In the genomic region with DNA sequence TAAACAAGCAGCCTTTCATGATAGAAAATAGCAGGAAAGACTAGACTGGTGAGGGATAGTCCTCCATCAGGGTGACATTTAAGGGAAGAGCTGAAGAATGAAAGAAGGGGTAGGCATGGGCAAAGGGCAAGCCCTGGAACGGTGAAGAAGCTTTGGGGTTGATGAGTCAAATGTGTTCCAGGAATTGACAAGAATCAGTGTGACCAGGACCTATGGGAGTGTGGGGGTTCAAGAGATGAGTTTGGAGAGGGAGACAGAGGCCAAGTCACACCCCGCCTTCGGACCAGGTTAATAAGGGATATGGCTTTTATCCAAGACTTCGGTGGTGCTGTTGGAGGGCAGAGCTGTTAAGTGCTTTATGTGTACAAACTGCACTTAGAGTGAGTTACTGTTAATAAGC, we compare ENCODE assay signal across 8 cellular contexts. TPM values are rescaled to one million over a fixed set of nuclear protein-coding genes. Genes with fewer than 3 reads are reported as not detected.
A peak's percentile ranks its signal among the peaks of the same experiment; 100 is the strongest.
DNase-seq lines count a peak whose midpoint lies in the region; TF ChIP-seq lines count a peak whose summit lies in the region.

No MANE protein-coding gene starts in this region.

- H3K9me3 ChIP-seq in SJCRH30 (replicated peaks) (no peaks in the 10 kb centered on the region), fibroblast of lung (ENCODE audit: control insufficient read depth, insufficient read depth, low read depth, low read length) (no peaks in the 10 kb centered on the region)

- H3K27ac ChIP-seq in SJCRH30 (no peak overlapping the region; the same call in 1 of the 2 replicates), fibroblast of lung (ENCODE audit: insufficient read depth, low read length) (peak overlapping the region; percentile 96), rectal smooth muscle tissue (ENCODE audit: low read depth, low read length) (no peak overlapping the region)

- POLR2A ChIA-PET in GM10248 (lab: Yijun Ruan, JAX) = no interaction called here

- H3K27me3 ChIP-seq in GM06990 (replicated peaks; ENCODE audit: control insufficient read depth, insufficient read depth, low read length) = no peaks in the 10 kb centered on the region
- no peaks in the 10 kb centered on the region for H3K27me3 ChIP-seq in SJCRH30
- no peaks in the 10 kb centered on the region for H3K27me3 ChIP-seq in fibroblast of lung (ENCODE audit: control insufficient read depth, insufficient read depth, low read length)
- no peaks in the 10 kb centered on the region for H3K27me3 ChIP-seq in rectal smooth muscle tissue (ENCODE audit: control insufficient read depth, insufficient read depth, low read length)

- peak overlapping the region; percentile 93 for H3K4me2 ChIP-seq in fibroblast of lung (ENCODE audit: extremely low read depth, insufficient read depth, low read length)

- H3K4me3 ChIP-seq in GM06990 (replicated peaks; ENCODE audit: low read depth, low read length) = peak overlapping the region; percentile 90
- peak overlapping the region; percentile 94 for H3K4me3 ChIP-seq in SJCRH30
- peak overlapping the region; percentile 79 to 99 (median 98) for H3K4me3 ChIP-seq in fibroblast of lung (replicated peaks in 1 of 4; ENCODE audit: control extremely low read depth in 1 of 4, insufficient read depth in 1 of 4, low read depth in 3 of 4, low read length in 4 of 4)
- peak overlapping the region; percentile 96 for H3K4me3 ChIP-seq in rectal smooth muscle tissue (ENCODE audit: low read length)

- CTCF ChIA-PET in GM10248 (lab: Yijun Ruan, JAX) = interaction anchor here (1.4 to 4.6 kb wide), 2 partner anchors 10 to 15 kb away, joined by 3 to 20 read pairs; no protein-coding TSS in a partner anchor

- no peaks in the 10 kb centered on the region for H4K20me1 ChIP-seq in fibroblast of lung (ENCODE audit: control insufficient read depth, extremely low read depth, insufficient read depth, low read length)

- H3K9ac ChIP-seq in fibroblast of lung (ENCODE audit: insufficient read depth, low read length) (peak overlapping the region; percentile 95), rectal smooth muscle tissue (ENCODE audit: low read length) (peak overlapping the region; percentile 75)

- H3K79me2 ChIP-seq in fibroblast of lung (ENCODE audit: control insufficient read depth, insufficient read depth, low read length) = peaks cover 43% of the 10 kb centered on the region

- in situ Hi-C loops in G401 (cut with HindIII; ENCODE audit: low sequenced_read_pairs) = no loop called here

- H3K4me1 ChIP-seq in SJCRH30 = peaks cover 5% of the 10 kb centered on the region
- H3K4me1 ChIP-seq in fibroblast of lung (ENCODE audit: control insufficient read depth, extremely low read depth, insufficient read depth, low read length) = peaks cover 11% of the 10 kb centered on the region
- peaks cover 11% of the 10 kb centered on the region for H3K4me1 ChIP-seq in rectal smooth muscle tissue (ENCODE audit: control insufficient read depth, insufficient read depth, low read length)

- H3K36me3 ChIP-seq in GM06990 (ENCODE audit: control insufficient read depth, insufficient read depth, low read length) = peaks cover 34% of the 10 kb centered on the region
- peaks cover 54% of the 10 kb centered on the region for H3K36me3 ChIP-seq in SJCRH30
- H3K36me3 ChIP-seq in fibroblast of lung (ENCODE audit: control insufficient read depth, insufficient read depth, low read length) = peaks cover 28% of the 10 kb centered on the region
- H3K36me3 ChIP-seq in rectal smooth muscle tissue (ENCODE audit: control insufficient read depth, insufficient read depth, low read length) = peaks cover 29% of the 10 kb centered on the region

- TF ChIP-seq CTCF in GM06990 (IDR thresholded peaks at IDR 0.05; ENCODE audit: insufficient read depth, low read length, poor library complexity, severe bottlenecking) = no peak
- TF ChIP-seq CTCF in fibroblast of lung (conservative IDR thresholded peaks at IDR 0.05 in 1 of 2, IDR thresholded peaks at IDR 0.05 in 1 of 2; ENCODE audit: low read depth in 1 of 2, low read length in 2 of 2) = no peak
- no peak for TF ChIP-seq CTCF in GM10248 (IDR thresholded peaks at IDR 0.05; ENCODE audit: control extremely low read depth, extremely low read depth, low read depth, missing control alignments)

- DNase-seq in GM06990 (ENCODE audit: extremely low read depth, insufficient read length) = no peak
- DNase-seq in SJCRH30 = no peak
- DNase-seq in fibroblast of lung (ENCODE audit: low read depth in 2 of 2) = no peak
- DNase-seq in dermis blood vessel endothelial cell = no peak
- no peak for DNase-seq in G401 (ENCODE audit: low spot score)
- no peak for DNase-seq in GM10248 (ENCODE audit: extremely low spot score)
- no peak for DNase-seq in GM03348 (ENCODE audit: low spot score)

- no peak overlapping the region for H2AFZ ChIP-seq in fibroblast of lung (ENCODE audit: low read length)

RNA-seq across cellular contexts. Expression of a gene that starts 0.9 kb away (rescaled TPM):
- 82.0 and 87.1 TPM in 2 replicates for total RNA-seq in SJCRH30 (2014; rRNA removed; shearing (Covaris generic))
- total RNA-seq in fibroblast of lung = 26.4 and 31.3 TPM in 2 replicates
- polyA plus RNA-seq in fibroblast of lung = 70.2 and 90.2 TPM in 2 replicates
- 70.8 and 84.1 TPM in 2 replicates for polyA plus RNA-seq in fibroblast of lung (2012)
- polyA minus RNA-seq in fibroblast of lung (ENCODE audit: low replicate concordance) = 30.9 and 49.8 TPM in 2 replicates
- total RNA-seq in dermis blood vessel endothelial cell = 40.2 and 42.3 TPM in 2 replicates
- 129 and 146 TPM in 2 replicates for total RNA-seq in G401 (2014; rRNA removed; shearing (Covaris generic))

RNA-seq across cellular contexts. Expression of a gene that starts 0.9 kb away (rescaled TPM):
- 56.5 and 72.0 TPM in 2 replicates for total RNA-seq in SJCRH30 (2014; rRNA removed; shearing (Covaris generic))
- total RNA-seq in fibroblast of lung (31.9 and 32.4 TPM in 2 replicates), dermis blood vessel endothelial cell (30.0 and 35.2 TPM in 2 replicates)
- polyA plus RNA-seq in fibroblast of lung = 24.5 and 30.7 TPM in 2 replicates
- 28.1 and 32.2 TPM in 2 replicates for polyA plus RNA-seq in fibroblast of lung (2012)
- polyA minus RNA-seq in fibroblast of lung (ENCODE audit: low replicate concordance) = 18.0 and 20.3 TPM in 2 replicates
- total RNA-seq in G401 (2014; rRNA removed; shearing (Covaris generic)) = 85.0 and 97.9 TPM in 2 replicates

RNA-seq across cellular contexts. Expression of a gene that starts 11.4 kb away (rescaled TPM):
- total RNA-seq in SJCRH30 (2014; rRNA removed; shearing (Covaris generic)) = 7.5 and 8.9 TPM in 2 replicates
- total RNA-seq in fibroblast of lung (3.8 and 4.9 TPM in 2 replicates), dermis blood vessel endothelial cell (10.2 and 12.6 TPM in 2 replicates)
- 1.8 and 2.4 TPM in 2 replicates for polyA plus RNA-seq in fibroblast of lung
- polyA plus RNA-seq in fibroblast of lung (2012) = 4.3 and 4.9 TPM in 2 replicates
- polyA minus RNA-seq in fibroblast of lung (ENCODE audit: low replicate concordance) = 2.6 and 3.1 TPM in 2 replicates
- total RNA-seq in G401 (2014; rRNA removed; shearing (Covaris generic)) = 12.4 and 17.2 TPM in 2 replicates

RNA-seq across cellular contexts. Expression of a gene that starts 28.3 kb away (rescaled TPM):
- 14.3 and 18.3 TPM in 2 replicates for total RNA-seq in SJCRH30 (2014; rRNA removed; shearing (Covaris generic))
- 5.6 and 7.8 TPM in 2 replicates for total RNA-seq in fibroblast of lung
- 3.9 and 5.1 TPM in 2 replicates for polyA plus RNA-seq in fibroblast of lung
- polyA plus RNA-seq in fibroblast of lung (2012) = 5.5 and 8.0 TPM in 2 replicates
- 4.6 and 5.6 TPM in 2 replicates for polyA minus RNA-seq in fibroblast of lung (ENCODE audit: low replicate concordance)
- 8.3 and 12.1 TPM in 2 replicates for total RNA-seq in dermis blood vessel endothelial cell
- 6.1 and 11.8 TPM in 2 replicates for total RNA-seq in G401 (2014; rRNA removed; shearing (Covaris generic))

RNA-seq across cellular contexts. Expression of a gene that starts 37.9 kb away (rescaled TPM):
- total RNA-seq in SJCRH30 (2014; rRNA removed; shearing (Covaris generic)) = 8.8 and 11.8 TPM in 2 replicates
- total RNA-seq in fibroblast of lung (1.0 and 3.3 TPM in 2 replicates), dermis blood vessel endothelial cell (0.34 and 1.1 TPM in 2 replicates)
- 0.16 and 0.69 TPM in 2 replicates for polyA plus RNA-seq in fibroblast of lung
- 0.75 and 1.6 TPM in 2 replicates for polyA plus RNA-seq in fibroblast of lung (2012)
- polyA minus RNA-seq in fibroblast of lung (ENCODE audit: low replicate concordance) = 0.11 and 1.1 TPM in 2 replicates
- 0.25 and 0.98 TPM in 2 replicates for total RNA-seq in G401 (2014; rRNA removed; shearing (Covaris generic))
